15 cellular contexts compared by ENCODE assay signal in the genomic region with DNA sequence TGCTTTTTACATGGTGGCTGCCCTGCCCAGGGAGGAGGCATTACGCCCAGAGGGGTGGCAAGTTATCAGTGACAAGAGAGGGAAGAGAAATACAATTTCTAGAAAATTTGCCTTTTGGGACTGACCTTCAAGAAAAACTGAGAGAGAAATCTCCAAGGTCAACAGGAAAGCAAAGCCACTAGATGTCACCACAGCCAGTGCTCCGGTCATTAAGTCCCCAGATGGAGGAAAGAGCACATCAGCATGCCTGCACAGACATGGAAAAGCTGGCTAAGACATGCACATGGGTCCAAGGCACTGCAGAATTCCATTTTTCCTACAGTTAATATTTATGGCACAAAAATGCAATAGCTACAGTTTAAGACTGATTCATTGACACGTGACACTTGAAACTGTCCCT. TPM values are rescaled to one million over a fixed set of nuclear protein-coding genes. Genes with fewer than 3 reads are reported as not detected.
A peak's percentile ranks its signal among the peaks of the same experiment; 100 is the strongest.
DNase-seq lines count a peak whose midpoint lies in the region; ATAC-seq and TF ChIP-seq lines count a peak whose summit lies in the region.
"Had no signal": no experiment of that assay in that cellular context is flagged by ENCODE, and none has a peak within 500 bp of the region (broad histone marks: within the 10 kb centered on the region; RNA-seq: fewer than 3 reads in every experiment).

No MANE protein-coding gene starts in this region.

- H3K79me2 ChIP-seq in GM23248 (ENCODE audit: insufficient read depth) (peaks cover 100% of the 10 kb centered on the region), OCI-LY7 (ENCODE audit: insufficient read depth, low read depth, low read length) (no peaks in the 10 kb centered on the region)

- in situ Hi-C loops in GM23248 (cut with MboI) = no loop called here

- H3K4me2 ChIP-seq in GM23248 (ENCODE audit: unreplicated experiment) = no peak overlapping the region
- H3K4me2 ChIP-seq in OCI-LY7 (ENCODE audit: low read length) = no peak overlapping the region

- peak overlapping the region; percentile 1; the same call in 1 of the 2 replicates for H3K9ac ChIP-seq in GM23248
- no peak overlapping the region for H3K9ac ChIP-seq in duodenal mucosa (ENCODE audit: low read depth in 1 of 2, low read length in 2 of 2)

- peaks cover under 1% of the 10 kb centered on the region for H3K36me3 Mint-ChIP-seq in activated T-helper 2 cell treated with anti-CD3 and anti-CD28 coated beads, Interferon-gamma antibody, Interleukin-2, Interleukin-4, amounts not matched to agents 10 μg/mL and 5 μg/mL and 100 μg/mL, durations not matched to agents 14 hours and 24 hours and 36 hours (ENCODE audit: low read depth)

- H3K4me1 ChIP-seq in GM23248 (ENCODE audit: insufficient read depth) (peaks cover 92% of the 10 kb centered on the region), OCI-LY7 (ENCODE audit: insufficient read depth, low read length, poor library complexity, severe bottlenecking) (no peaks in the 10 kb centered on the region), duodenal mucosa (ENCODE audit: control insufficient read depth in 1 of 2, insufficient read depth in 2 of 2, low read length in 2 of 2) (peaks cover 12 to 34% of the 10 kb centered on the region in 2 donors), psoas muscle (peaks cover 96% of the 10 kb centered on the region)

- peaks cover 8% of the 10 kb centered on the region; the same call in 1 of the 2 replicates for H4K20me1 ChIP-seq in GM23248 (ENCODE audit: insufficient read depth)
- no peaks in the 10 kb centered on the region for H4K20me1 ChIP-seq in OCI-LY7 (ENCODE audit: insufficient read depth, low read length)

- no TSS peak for BruUV-seq in OCI-LY7 (replicated peaks; lab: Mats Ljungman, UMichigan)

- no peaks in the 10 kb centered on the region for H3K9me3 Mint-ChIP-seq in activated T-helper 2 cell treated with anti-CD3 and anti-CD28 coated beads, Interferon-gamma antibody, Interleukin-2, Interleukin-4, amounts not matched to agents 10 μg/mL and 5 μg/mL and 100 μg/mL, durations not matched to agents 14 hours and 24 hours and 36 hours
- H3K9me3 Mint-ChIP-seq: CD8-positive, alpha-beta T cell had no signal

- no peak for DNase-seq in GM23248
- DNase-seq in OCI-LY7 (ENCODE audit: low spot score) = no peak
- DNase-seq in psoas muscle = no peak
- no peak for DNase-seq in activated T-helper 2 cell treated with anti-CD3 and anti-CD28 coated beads, Interferon-gamma antibody, Interleukin-2, Interleukin-4, amounts not matched to agents 10 μg/mL and 5 μg/mL and 100 μg/mL, durations not matched to agents 14 hours and 24 hours and 36 hours (ENCODE audit: low spot score)
- DNase-seq in caudate nucleus (lab: John Stamatoyannopoulos, UW) = no peak
- no peak for DNase-seq in H7
- DNase-seq: activated CD4-positive, alpha-beta T cell treated with anti-CD3 and anti-CD28 coated beads for 4 hours; aorta; CD8-positive, alpha-beta T cell; foreskin melanocyte; GF-D8; KG1; NCI-H2029 had no signal

- H2AFZ ChIP-seq in GM23248 (no peak overlapping the region), OCI-LY7 (ENCODE audit: low read length) (no peak overlapping the region)

- H3K4me3 ChIP-seq in GM23248 = no peak overlapping the region
- no peak overlapping the region for H3K4me3 ChIP-seq in OCI-LY7 (ENCODE audit: low read depth, low read length, poor library complexity, severe bottlenecking)
- H3K4me3 ChIP-seq in duodenal mucosa (ENCODE audit: low read depth in 1 of 2, low read length in 2 of 2) = no peak overlapping the region
- H3K4me3 ChIP-seq in psoas muscle = no peak overlapping the region
- no peak overlapping the region for H3K4me3 ChIP-seq in H7 (ENCODE audit: insufficient read depth, low read depth, low read length)

- H3K4me1 Mint-ChIP-seq in activated T-helper 2 cell treated with anti-CD3 and anti-CD28 coated beads, Interferon-gamma antibody, Interleukin-2, Interleukin-4, amounts not matched to agents 10 μg/mL and 5 μg/mL and 100 μg/mL, durations not matched to agents 14 hours and 24 hours and 36 hours (ENCODE audit: low read depth) = peaks cover 11% of the 10 kb centered on the region

- no peaks in the 10 kb centered on the region for H3K9me2 ChIP-seq in GM23248 (ENCODE audit: insufficient read depth)
- H3K9me2 ChIP-seq in OCI-LY7 (ENCODE audit: insufficient read depth, low read length) = no peaks in the 10 kb centered on the region

- no peak overlapping the region for H3K27ac Mint-ChIP-seq in activated T-helper 2 cell treated with anti-CD3 and anti-CD28 coated beads, Interferon-gamma antibody, Interleukin-2, Interleukin-4, amounts not matched to agents 10 μg/mL and 5 μg/mL and 100 μg/mL, durations not matched to agents 14 hours and 24 hours and 36 hours
- H3K27ac Mint-ChIP-seq: CD8-positive, alpha-beta T cell had no signal

- intact Hi-C loops in OCI-LY7 (cut with micrococcal nuclease; ENCODE audit: unreplicated experiment) = no loop called here
- intact Hi-C loops in psoas muscle (cut with DNase I) = loop anchor here (10.0 kb wide), 2 partner anchors 367 to 407 kb away; a partner anchor contains a TSS
- intact Hi-C loops in activated T-helper 2 cell treated with anti-CD3 and anti-CD28 coated beads, Interferon-gamma antibody, Interleukin-2, Interleukin-4, amounts not matched to agents 10 μg/mL and 5 μg/mL and 100 μg/mL, durations not matched to agents 14 hours and 24 hours and 36 hours (cut with micrococcal nuclease) = loop anchor here (10.0 kb wide), 1 partner anchor 717 kb away; no protein-coding TSS in a partner anchor

- ATAC-seq in psoas muscle = no peak
- no peak for ATAC-seq in HG03432 (IDR thresholded peaks at IDR 0.05; ENCODE audit: unreplicated experiment)
- ATAC-seq: CD8-positive, alpha-beta T cell had no signal

- H3K27ac ChIP-seq in GM23248 = peak overlapping the region; percentile 56
- no peak overlapping the region for H3K27ac ChIP-seq in OCI-LY7 (ENCODE audit: low read depth, low read length, poor library complexity, severe bottlenecking)
- H3K27ac ChIP-seq in duodenal mucosa (ENCODE audit: low read depth, low read length) = peak overlapping the region; percentile 21
- H3K27ac ChIP-seq in psoas muscle = peak overlapping the region; percentile 79
- H3K27ac ChIP-seq in caudate nucleus (ENCODE audit: low read depth, low read length) = no peak overlapping the region

- WGBS in GM23248 (ENCODE audit: low coverage in 1 of 2, low lambda C conversion rate in 2 of 2, missing lambda C conversion rate in 2 of 2), 2 experiments = 47 to 52% methylated on average over 3 of the region's 3 CpGs
- 71 to 86% (median 73%) methylated on average over 3 of the region's 3 CpGs for WGBS in psoas muscle, 3 donors

- H3K27me3 ChIP-seq in GM23248 (replicated peaks; ENCODE audit: insufficient read depth) (no peaks in the 10 kb centered on the region), duodenal mucosa (ENCODE audit: control insufficient read depth in 1 of 2, insufficient read depth in 2 of 2, low read length in 2 of 2) (no peaks in the 10 kb centered on the region), psoas muscle (ENCODE audit: insufficient read depth in 3 of 3, low read length in 2 of 3) (no peaks in the 10 kb centered on the region), H7 (ENCODE audit: control insufficient read depth, insufficient read depth, low read length) (no peaks in the 10 kb centered on the region)

- POLR2A ChIA-PET in OCI-LY7 (lab: Charles Lee) = no interaction called here

- CTCF ChIA-PET in OCI-LY7 (lab: Charles Lee; ENCODE audit: unreplicated experiment) = no interaction called here

- no peaks in the 10 kb centered on the region for H3K27me3 Mint-ChIP-seq in activated T-helper 2 cell treated with anti-CD3 and anti-CD28 coated beads, Interferon-gamma antibody, Interleukin-2, Interleukin-4, amounts not matched to agents 10 μg/mL and 5 μg/mL and 100 μg/mL, durations not matched to agents 14 hours and 24 hours and 36 hours (ENCODE audit: low read depth)

- H3K9me3 ChIP-seq in GM23248 (ENCODE audit: low read depth) = no peaks in the 10 kb centered on the region
- H3K9me3 ChIP-seq in OCI-LY7 (ENCODE audit: low read length) = no peaks in the 10 kb centered on the region
- no peaks in the 10 kb centered on the region for H3K9me3 ChIP-seq in duodenal mucosa (ENCODE audit: control insufficient read depth in 1 of 2, low read length in 2 of 2)
- no peaks in the 10 kb centered on the region for H3K9me3 ChIP-seq in psoas muscle

- H3K4me3 Mint-ChIP-seq in activated T-helper 2 cell treated with anti-CD3 and anti-CD28 coated beads, Interferon-gamma antibody, Interleukin-2, Interleukin-4, amounts not matched to agents 10 μg/mL and 5 μg/mL and 100 μg/mL, durations not matched to agents 14 hours and 24 hours and 36 hours (ENCODE audit: low read depth) = no peak overlapping the region
- H3K4me3 Mint-ChIP-seq: CD8-positive, alpha-beta T cell had no signal

- peaks cover 100% of the 10 kb centered on the region for H3F3A ChIP-seq in GM23248 (ENCODE audit: insufficient read depth)

- H3K36me3 ChIP-seq in GM23248 (ENCODE audit: low read depth) (peaks cover 96% of the 10 kb centered on the region), OCI-LY7 (ENCODE audit: insufficient read depth, low read length) (no peaks in the 10 kb centered on the region), duodenal mucosa (ENCODE audit: control insufficient read depth in 1 of 2, insufficient read depth in 2 of 2, low read length in 2 of 2) (peaks cover 6 to 44% of the 10 kb centered on the region in 2 donors), psoas muscle (ENCODE audit: insufficient read depth in 1 of 2, low read depth in 1 of 2) (no peaks in the 10 kb centered on the region), H7 (replicated peaks; ENCODE audit: control insufficient read depth, insufficient read depth, low read length) (peaks cover 4% of the 10 kb centered on the region)

- TF ChIP-seq CTCF in OCI-LY7 (conservative IDR thresholded peaks at IDR 0.05; ENCODE audit: low read length) (peak; percentile 30; the same call in 1 of the 2 replicates), psoas muscle (IDR thresholded peaks at IDR 0.05) (peak; percentile 18)

RNA-seq across cellular contexts. Expression of a gene that starts 21.0 kb away (rescaled TPM):
- 383 and 404 TPM in 2 replicates for total RNA-seq in GM23248 (2014; rRNA removed; shearing (Covaris generic))
- polyA plus RNA-seq in GM23248 (2016; fragmentation: Nextera tagmentation; extraction: Ambion mirVana) (598 and 610 TPM in 2 replicates), psoas muscle (10 to 100 TPM; 24.7 to 40.9 (median 28.5) TPM)
- not detected in 2 replicates for total RNA-seq in OCI-LY7 (2014; rRNA removed; shearing (Covaris generic))
- total RNA-seq in OCI-LY7 (2022) (0.26 TPM in 1 of 2 replicates, not detected in the other), psoas muscle (100 to 1,000 TPM in 1 of 4 donors, 10 to 100 TPM in 3; 33.5 to 114 (median 51.7) TPM)
- total RNA-seq in activated T-helper 2 cell treated with anti-CD3 and anti-CD28 coated beads, Interferon-gamma antibody, Interleukin-2, Interleukin-4, amounts not matched to agents 10 μg/mL and 5 μg/mL and 100 μg/mL, durations not matched to agents 14 hours and 24 hours and 36 hours = 5.3 and 5.6 TPM in 2 replicates
- total RNA-seq in H7 (2014; rRNA removed; shearing (Covaris generic)) = 20.0 and 20.4 TPM in 2 replicates

RNA-seq across cellular contexts. Expression of a gene that starts 40.5 kb away (rescaled TPM):
- total RNA-seq in GM23248 (2014; rRNA removed; shearing (Covaris generic)) = 9.0 and 17.6 TPM in 2 replicates
- polyA plus RNA-seq in GM23248 (2016; fragmentation: Nextera tagmentation; extraction: Ambion mirVana) (11.4 and 13.6 TPM in 2 replicates), psoas muscle (10 to 100 TPM; 13.2 to 24.6 (median 14.3) TPM)
- 11.8 and 13.1 TPM in 2 replicates for total RNA-seq in OCI-LY7 (2014; rRNA removed; shearing (Covaris generic))
- total RNA-seq in OCI-LY7 (2022) (17.0 and 18.3 TPM in 2 replicates), psoas muscle (10 to 100 TPM; 14.8 to 19.4 (median 15.5) TPM)
- 18.6 and 19.0 TPM in 2 replicates for total RNA-seq in activated T-helper 2 cell treated with anti-CD3 and anti-CD28 coated beads, Interferon-gamma antibody, Interleukin-2, Interleukin-4, amounts not matched to agents 10 μg/mL and 5 μg/mL and 100 μg/mL, durations not matched to agents 14 hours and 24 hours and 36 hours
- 8.4 and 11.4 TPM in 2 replicates for total RNA-seq in H7 (2014; rRNA removed; shearing (Covaris generic))

RNA-seq across cellular contexts. Expression of a gene that starts 48.3 kb away (rescaled TPM):
- total RNA-seq in GM23248 (2014; rRNA removed; shearing (Covaris generic)) = 9.0 and 11.3 TPM in 2 replicates
- 8.3 and 8.5 TPM in 2 replicates for polyA plus RNA-seq in GM23248 (2016; fragmentation: Nextera tagmentation; extraction: Ambion mirVana)
- total RNA-seq in OCI-LY7 (2014; rRNA removed; shearing (Covaris generic)) = 17.6 and 24.6 TPM in 2 replicates
- 20.5 and 22.2 TPM in 2 replicates for total RNA-seq in OCI-LY7 (2022)
- total RNA-seq in psoas muscle = 10 to 100 TPM; 13.3 to 21.4 (median 16.8) TPM
- polyA plus RNA-seq in psoas muscle = 10 to 100 TPM in 1 of 3 donors, 1 to 10 TPM in 2; 5.4 to 18.2 (median 8.8) TPM
- 23.4 and 24.2 TPM in 2 replicates for total RNA-seq in activated T-helper 2 cell treated with anti-CD3 and anti-CD28 coated beads, Interferon-gamma antibody, Interleukin-2, Interleukin-4, amounts not matched to agents 10 μg/mL and 5 μg/mL and 100 μg/mL, durations not matched to agents 14 hours and 24 hours and 36 hours
- total RNA-seq in H7 (2014; rRNA removed; shearing (Covaris generic)) = 16.4 and 19.5 TPM in 2 replicates

Comparison
In these comparisons a context has a peak if more than half of its experiments do, and no peak if none do; other contexts are left out.
1. H3K27ac ChIP-seq: peak in GM23248 (single experiment), duodenal mucosa (single experiment) and psoas muscle (single experiment); none in OCI-LY7 (single experiment) and caudate nucleus (single experiment).